Comparison of ENCODE assay signal across 14 cellular contexts in genomic region chr1:170503691-170504090, GRCh38. TPM values are rescaled to one million over a fixed set of nuclear protein-coding genes. Genes with fewer than 3 reads are reported as not detected.
DNase-seq lines count a peak whose midpoint lies in the region; ATAC-seq and TF ChIP-seq lines count a peak whose summit lies in the region.
"Had no signal": no experiment of that assay in that cellular context is flagged by ENCODE, and none has a peak within 500 bp of the region (broad histone marks: within the 10 kb centered on the region; RNA-seq: fewer than 3 reads in every experiment).

No MANE protein-coding gene starts in this region.

- peak; percentile 76 for DNase-seq in NT2/D1 (ENCODE audit: low read depth, low spot score)
- peak; percentile 47 for DNase-seq in endodermal cell
- no peak for DNase-seq in neural progenitor cell (ENCODE audit: low spot score)
- DNase-seq in NCI-H1105 treated with DMSO at 0.1 percent for 48 hours (lab: John Stamatoyannopoulos, UW): no peak
- no peak for DNase-seq in HuH-7 (ENCODE audit: low spot score)
- DNase-seq: BE2C; CD4-positive, alpha-beta memory T cell; DMS79 had no signal

- H3K36me3 Mint-ChIP-seq in endodermal cell (ENCODE audit: low read depth): no peaks in the 10 kb centered on the region
- H3K36me3 Mint-ChIP-seq in neural progenitor cell: no peaks in the 10 kb centered on the region
- H3K36me3 Mint-ChIP-seq: CD4-positive, alpha-beta memory T cell had no signal

- no peak for ATAC-seq in HG03439 (IDR thresholded peaks at IDR 0.05; ENCODE audit: unreplicated experiment)
- ATAC-seq: A549, HCT116 had no signal

- H3K4me1 ChIP-seq in HUES48 (ENCODE audit: control insufficient read depth, insufficient read depth, low read length) (peaks cover 14% of the 10 kb centered on the region), NT2/D1 (ENCODE audit: insufficient read depth, insufficient read length) (peaks cover 3% of the 10 kb centered on the region), endodermal cell (ENCODE audit: control insufficient read depth, insufficient read depth, low read length) (no peaks in the 10 kb centered on the region), neural progenitor cell (no peaks in the 10 kb centered on the region)
- H3K4me1 ChIP-seq: A549, BE2C had no signal

- no peaks in the 10 kb centered on the region for H4K20me1 ChIP-seq in neural progenitor cell (ENCODE audit: low read depth)

- no peaks in the 10 kb centered on the region for H3K27me3 ChIP-seq in HUES48 (ENCODE audit: control insufficient read depth, insufficient read depth, low read length)
- no peaks in the 10 kb centered on the region for H3K27me3 ChIP-seq in NT2/D1 (ENCODE audit: insufficient read depth, insufficient read length)
- no peaks in the 10 kb centered on the region for H3K27me3 ChIP-seq in endodermal cell (ENCODE audit: control insufficient read depth, insufficient read depth, low read length, poor library complexity, severe bottlenecking)
- H3K27me3 ChIP-seq in neural progenitor cell: no peaks in the 10 kb centered on the region
- H3K27me3 ChIP-seq: BE2C had no signal

- no peak overlapping the region for H3K27ac Mint-ChIP-seq in endodermal cell
- no peak overlapping the region for H3K27ac Mint-ChIP-seq in neural progenitor cell
- H3K27ac Mint-ChIP-seq: CD4-positive, alpha-beta memory T cell had no signal

- H3K9ac ChIP-seq in HUES48 (ENCODE audit: low read depth, low read length): no peak overlapping the region
- H3K9ac ChIP-seq in NT2/D1 (ENCODE audit: insufficient read length, low read depth): no peak overlapping the region
- H3K9ac ChIP-seq in endodermal cell (ENCODE audit: extremely low read depth, low read length, poor library complexity, severe bottlenecking): no peak overlapping the region
- H3K9ac ChIP-seq in neural progenitor cell: no peak overlapping the region

- H3K79me2 ChIP-seq in neural progenitor cell (ENCODE audit: low read depth): no peaks in the 10 kb centered on the region

- no peaks in the 10 kb centered on the region for H3K9me3 ChIP-seq in HUES48 (ENCODE audit: control insufficient read depth, insufficient read depth, low read length)
- H3K9me3 ChIP-seq in NT2/D1 (ENCODE audit: insufficient read depth, low read length): no peaks in the 10 kb centered on the region
- no peaks in the 10 kb centered on the region for H3K9me3 ChIP-seq in endodermal cell (ENCODE audit: control insufficient read depth, low read length)
- no peaks in the 10 kb centered on the region for H3K9me3 ChIP-seq in neural progenitor cell (ENCODE audit: low read depth)
- H3K9me3 ChIP-seq: A549, BE2C had no signal

- H3F3A ChIP-seq in neural progenitor cell (ENCODE audit: low read depth): no peaks in the 10 kb centered on the region

- no peak overlapping the region for H3K4me2 ChIP-seq in neural progenitor cell
- H3K4me2 ChIP-seq: A549 had no signal

- H3K36me3 ChIP-seq in HUES48 (ENCODE audit: control insufficient read depth, insufficient read depth, low read length) (no peaks in the 10 kb centered on the region), NT2/D1 (ENCODE audit: insufficient read depth, insufficient read length, low read length) (no peaks in the 10 kb centered on the region), endodermal cell (ENCODE audit: control insufficient read depth, insufficient read depth, low read length) (no peaks in the 10 kb centered on the region), neural progenitor cell (no peaks in the 10 kb centered on the region)
- H3K36me3 ChIP-seq: BE2C had no signal

- H3K4me3 ChIP-seq in HUES48 (ENCODE audit: low read depth, low read length) (peak overlapping the region; percentile 23; the same call in 1 of the 2 replicates), NT2/D1 (ENCODE audit: insufficient read length, low read depth) (no peak overlapping the region), endodermal cell (ENCODE audit: low read length) (no peak overlapping the region), neural progenitor cell (no peak overlapping the region)
- H3K4me3 ChIP-seq: A549 had no signal

- WGBS in endodermal cell (ENCODE audit: insufficient coverage in 1 of 2, insufficient read length in 1 of 2), 2 experiments: 38 to 50% methylated on average over 1 of the region's 1 CpG

- H3K4me1 Mint-ChIP-seq in endodermal cell: peaks cover 12% of the 10 kb centered on the region
- H3K4me1 Mint-ChIP-seq in neural progenitor cell: no peaks in the 10 kb centered on the region
- H3K4me1 Mint-ChIP-seq: CD4-positive, alpha-beta memory T cell had no signal

- peak overlapping the region; percentile 65 for H3K27ac ChIP-seq in HUES48 (ENCODE audit: low read depth, low read length)
- no peak overlapping the region for H3K27ac ChIP-seq in endodermal cell (ENCODE audit: low read depth, low read length)
- H3K27ac ChIP-seq in neural progenitor cell: no peak overlapping the region
- H3K27ac ChIP-seq: A549, C4-2B, HL-60 had no signal

- H3K27me3 Mint-ChIP-seq in endodermal cell (ENCODE audit: insufficient read depth) (no peaks in the 10 kb centered on the region), neural progenitor cell (ENCODE audit: insufficient read depth, low read depth) (peaks cover 2% of the 10 kb centered on the region)

- TF ChIP-seq CTCF in endodermal cell (conservative IDR thresholded peaks at IDR 0.05) (no peak), neural progenitor cell (IDR thresholded peaks at IDR 0.05) (no peak)

- peak overlapping the region; percentile 0 for H2AFZ ChIP-seq in neural progenitor cell (replicated peaks)

- H3K4me3 Mint-ChIP-seq in endodermal cell (no peak overlapping the region), neural progenitor cell (no peak overlapping the region)
- H3K4me3 Mint-ChIP-seq: CD4-positive, alpha-beta memory T cell had no signal

- peaks cover 8% of the 10 kb centered on the region for H3K9me3 Mint-ChIP-seq in endodermal cell
- no peaks in the 10 kb centered on the region for H3K9me3 Mint-ChIP-seq in neural progenitor cell

RNA-seq across cellular contexts. Expression of gene GORAB, which starts 28.3 kb away (rescaled TPM):
- total RNA-seq in endodermal cell: 10 to 100 TPM in 1 of 2 donors, 1 to 10 TPM in 1; 10.0 to 15.9 TPM
- 14.0 TPM for polyA plus RNA-seq in endodermal cell (2013, experiment 1 of 2)
- polyA plus RNA-seq in endodermal cell (2013, experiment 2 of 2): 13.0 TPM
- total RNA-seq in neural progenitor cell (ENCODE audit: low replicate concordance): 20.6 and 23.8 TPM in 2 replicates

Comparison
In these comparisons a context has a peak if more than half of its experiments do, and no peak if none do; other contexts are left out.
1. DNase-seq: peak in NT2/D1 (single experiment) and endodermal cell (single experiment); none in neural progenitor cell (single experiment), NCI-H1105 treated with DMSO at 0.1 percent for 48 hours (single experiment) and HuH-7 (single experiment).